1 cellular context compared by ENCODE assay signal in genomic region chr12:17358850-17359249, GRCh38.
TF ChIP-seq lines count a peak whose summit lies in the region.

No MANE protein-coding gene starts in this region.

TF ChIP-seq in WTC11, 78 proteins besides CTCF, POLR2A, EP300 and RAD21 (continued from another document):
- TF ChIP-seq PREB (CRISPR knock-in tag; IDR thresholded peaks at IDR 0.05; ENCODE audit: borderline replicate concordance) (no peak), GRHL2 (CRISPR knock-in tag; IDR thresholded peaks at IDR 0.05; ENCODE audit: insufficient replicate concordance, severe bottlenecking) (no peak), ZNF121 (CRISPR knock-in tag; IDR thresholded peaks at IDR 0.05) (no peak), ZNF232 (CRISPR knock-in tag; IDR thresholded peaks at IDR 0.05) (no peak)
